8 cellular contexts compared by ENCODE assay signal in the genomic region with DNA sequence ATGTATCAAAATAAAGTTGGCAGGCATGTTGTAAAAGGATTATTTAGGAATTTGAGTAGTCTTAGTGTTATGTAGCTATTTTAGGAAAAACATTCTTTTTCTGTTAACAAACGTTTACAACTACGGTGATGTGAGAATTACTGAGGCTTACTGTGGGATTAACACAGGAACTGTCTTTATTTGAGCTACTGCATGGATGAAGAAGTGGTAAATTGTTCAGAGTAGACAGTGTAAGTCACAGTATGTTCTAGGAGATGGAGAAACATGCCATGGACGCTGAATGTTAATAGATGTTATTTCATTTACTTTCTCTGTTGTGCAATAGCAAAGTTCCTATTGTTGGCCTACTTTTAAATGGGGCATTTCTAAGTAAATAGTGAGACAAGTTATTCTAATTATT. TPM values are rescaled to one million over a fixed set of nuclear protein-coding genes. Genes with fewer than 3 reads are reported as not detected.
A peak's percentile ranks its signal among the peaks of the same experiment; 100 is the strongest.
DNase-seq lines count a peak whose midpoint lies in the region; ATAC-seq and TF ChIP-seq lines count a peak whose summit lies in the region.

No MANE protein-coding gene starts in this region.

- no peak overlapping the region for H3K27ac ChIP-seq in HEK293 (ENCODE audit: extremely low read depth, low read depth, low read length)
- peak overlapping the region; percentile 90 for H3K27ac ChIP-seq in angular gyrus (ENCODE audit: low read depth, low read length)
- peak overlapping the region; percentile 97 for H3K27ac ChIP-seq in thoracic aorta

- no peak for TF ChIP-seq CTCF in BE2C (IDR thresholded peaks at IDR 0.05; ENCODE audit: low read depth, low read length)
- no peak for TF ChIP-seq CTCF in HEK293 (tag by site-specific recombination; IDR thresholded peaks at IDR 0.05)
- TF ChIP-seq CTCF in thoracic aorta (IDR thresholded peaks at IDR 0.05) = no peak

- DNase-seq in BE2C = no peak
- peak; percentile 22 for DNase-seq in kidney tubule cell (ENCODE audit: low spot score)
- no peak for DNase-seq in thoracic aorta (ENCODE audit: low spot score)
- DNase-seq in NCI-H1436 treated with DMSO at 0.1 percent for 48 hours (lab: John Stamatoyannopoulos, UW) = no peak
- no peak for DNase-seq in HK-2 (ENCODE audit: unreplicated experiment)
- DNase-seq in activated effector memory CD4-positive, alpha-beta T cell treated with Interleukin-2 at 50 U/mL for 16 hours = no peak

- peak overlapping the region; percentile 88 for H3K4me3 ChIP-seq in BE2C (ENCODE audit: low read depth, low read length)
- H3K4me3 ChIP-seq in HEK293 (ENCODE audit: low read depth, low read length) = peak overlapping the region; percentile 97
- peak overlapping the region; percentile 89 for H3K4me3 ChIP-seq in thoracic aorta

- POLR2A ChIA-PET in HEK293 (lab: Yijun Ruan, JAX) = interaction anchor here (0.7 kb wide), 1 partner anchor 47 kb away, joined by 3 read pairs; no protein-coding TSS in a partner anchor

- no peak for ATAC-seq in thoracic aorta (ENCODE audit: insufficient number of reproducible peaks, low FRiP score, low read depth)

- no peaks in the 10 kb centered on the region for H3K9me3 ChIP-seq in BE2C
- no peaks in the 10 kb centered on the region for H3K9me3 ChIP-seq in HEK293 (ENCODE audit: control insufficient read depth, insufficient read depth, low read depth, low read length)
- no peaks in the 10 kb centered on the region for H3K9me3 ChIP-seq in thoracic aorta

- H3K4me1 ChIP-seq in BE2C (no peaks in the 10 kb centered on the region), HEK293 (ENCODE audit: control insufficient read depth, insufficient read depth, low read length) (peaks cover 4% of the 10 kb centered on the region; the same call in 1 of the 2 replicates), thoracic aorta (ENCODE audit: control insufficient read depth in 1 of 2, low read depth in 2 of 2) (peaks cover 31 to 44% of the 10 kb centered on the region in 2 donors)

- CTCF ChIA-PET in HEK293 (lab: Yijun Ruan, JAX) = interaction anchor here (0.6 to 1.4 kb wide), 4 partner anchors 8 to 126 kb away, joined by 3 to 8 read pairs (median 4); no protein-coding TSS in a partner anchor

- peaks cover 7% of the 10 kb centered on the region for H3K36me3 ChIP-seq in BE2C
- no peaks in the 10 kb centered on the region; a peak in 1 of 3 replicates for H3K36me3 ChIP-seq in HEK293 (ENCODE audit: control insufficient read depth in 2 of 2, insufficient read depth in 1 of 2, low read length in 2 of 2)
- no peaks in the 10 kb centered on the region for H3K36me3 ChIP-seq in thoracic aorta

- H3K27me3 ChIP-seq in BE2C = no peaks in the 10 kb centered on the region
- H3K27me3 ChIP-seq in thoracic aorta (replicated peaks; ENCODE audit: insufficient read depth) = no peaks in the 10 kb centered on the region

TF ChIP-seq in HEK293, 187 proteins besides CTCF, POLR2A, EP300 and RAD21:
- TF ChIP-seq, protein P1, sequence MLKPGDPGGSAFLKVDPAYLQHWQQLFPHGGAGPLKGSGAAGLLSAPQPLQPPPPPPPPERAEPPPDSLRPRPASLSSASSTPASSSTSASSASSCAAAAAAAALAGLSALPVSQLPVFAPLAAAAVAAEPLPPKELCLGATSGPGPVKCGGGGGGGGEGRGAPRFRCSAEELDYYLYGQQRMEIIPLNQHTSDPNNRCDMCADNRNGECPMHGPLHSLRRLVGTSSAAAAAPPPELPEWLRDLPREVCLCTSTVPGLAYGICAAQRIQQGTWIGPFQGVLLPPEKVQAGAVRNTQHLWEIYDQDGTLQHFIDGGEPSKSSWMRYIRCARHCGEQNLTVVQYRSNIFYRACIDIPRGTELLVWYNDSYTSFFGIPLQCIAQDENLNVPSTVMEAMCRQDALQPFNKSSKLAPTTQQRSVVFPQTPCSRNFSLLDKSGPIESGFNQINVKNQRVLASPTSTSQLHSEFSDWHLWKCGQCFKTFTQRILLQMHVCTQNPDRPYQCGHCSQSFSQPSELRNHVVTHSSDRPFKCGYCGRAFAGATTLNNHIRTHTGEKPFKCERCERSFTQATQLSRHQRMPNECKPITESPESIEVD (tag by site-specific recombination; IDR thresholded peaks at IDR 0.05) = peak; percentile 85
- TF ChIP-seq KLF1 (tag by site-specific recombination; IDR thresholded peaks at IDR 0.05) = no peak

RNA-seq across cellular contexts. Expression of a gene that starts 1.7 kb away (rescaled TPM):
- 42.0 TPM for polyA plus RNA-seq in BE2C (2012; ENCODE audit: insufficient read depth, insufficient read length, low read depth)
- total RNA-seq in thoracic aorta = 10 to 100 TPM; 69.9 to 99.3 TPM
